Comparison of ENCODE assay signal across 8 cellular contexts in the genomic region with DNA sequence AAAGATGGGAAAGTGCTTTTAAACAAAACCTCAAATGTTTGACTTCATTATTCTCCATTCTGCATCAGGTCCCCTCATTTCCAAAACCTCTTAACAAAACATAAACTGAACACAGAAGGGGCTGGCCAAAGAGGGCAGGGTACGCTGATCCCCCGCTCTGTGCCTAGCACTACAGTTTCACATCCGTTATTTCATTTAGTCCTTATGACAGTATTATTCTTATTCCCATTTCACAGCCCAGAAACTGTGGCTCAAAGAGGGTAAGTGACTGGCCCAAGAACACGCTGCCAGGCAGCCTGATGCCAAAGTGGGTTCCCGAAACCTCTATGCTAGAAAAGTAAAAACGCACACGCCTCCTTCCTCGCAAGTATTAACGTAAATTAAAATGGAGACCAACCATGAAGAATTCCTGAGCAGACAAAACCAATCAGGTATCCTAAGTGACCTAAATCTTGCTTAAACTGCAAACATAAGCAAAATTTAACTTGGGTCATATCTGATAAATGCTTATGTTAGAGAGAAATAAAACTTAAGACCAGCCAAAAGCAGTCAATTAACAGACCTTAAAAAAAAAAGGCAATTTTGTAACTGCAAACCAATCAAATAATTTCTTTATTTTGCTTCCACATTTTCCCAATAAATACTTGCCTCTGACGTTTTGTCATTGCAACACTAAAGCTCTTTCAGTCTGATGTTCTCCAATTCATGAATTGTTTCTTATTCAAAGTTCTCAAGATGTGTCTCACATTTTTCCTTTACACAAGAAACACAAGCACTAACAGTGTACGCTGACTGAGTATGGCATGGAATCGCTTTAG. TPM values are rescaled to one million over a fixed set of nuclear protein-coding genes. Genes with fewer than 3 reads are reported as not detected.
DNase-seq lines count a peak whose midpoint lies in the region; ATAC-seq and TF ChIP-seq lines count a peak whose summit lies in the region.

No MANE protein-coding gene starts in this region.

- TF ChIP-seq CTCF in HCT116 (IDR thresholded peaks at IDR 0.05 in 2 of 3, conservative IDR thresholded peaks at IDR 0.05 in 1 of 3; ENCODE audit: borderline replicate concordance in 1 of 3, insufficient read depth in 1 of 3, low read depth in 2 of 3, low read length in 2 of 3) = no peak
- TF ChIP-seq CTCF in WERI-Rb-1 (IDR thresholded peaks at IDR 0.05; ENCODE audit: low read depth, low read length) = no peak
- TF ChIP-seq CTCF in hepatocyte (IDR thresholded peaks at IDR 0.05; ENCODE audit: poor library complexity) = no peak

- no peaks in the 10 kb centered on the region for H4K20me1 ChIP-seq in HCT116 (ENCODE audit: insufficient read depth)
- H4K20me1 ChIP-seq in hepatocyte (ENCODE audit: insufficient read depth, poor library complexity, severe bottlenecking) = no peaks in the 10 kb centered on the region

- H3K9me2 ChIP-seq in HCT116 (ENCODE audit: insufficient read depth) = no peaks in the 10 kb centered on the region
- no peaks in the 10 kb centered on the region for H3K9me2 ChIP-seq in hepatocyte (replicated peaks; ENCODE audit: insufficient read depth)

- RAD21 ChIA-PET in HCT116 (lab: Charles Lee; ENCODE audit: low non-redundant PET in 1 of 2, low total read pairs in 2 of 2, uncharacterized antibody in 2 of 2, unreplicated experiment in 2 of 2) = no interaction called here

- H3K27ac ChIP-seq in HCT116 (ENCODE audit: low read depth, low read length) (peak overlapping the region; percentile 40), WERI-Rb-1 (peak overlapping the region; percentile 85), hepatocyte (peak overlapping the region; percentile 93), skeletal muscle tissue (ENCODE audit: low read depth, low read length) (peak overlapping the region; percentile 91)

- peaks cover 13% of the 10 kb centered on the region for H3K79me2 ChIP-seq in HCT116 (ENCODE audit: insufficient read depth, low read length)
- H3K79me2 ChIP-seq in hepatocyte = peaks cover 43% of the 10 kb centered on the region

- 64% methylated on average over 12 of the region's 12 CpGs for WGBS in hepatocyte (ENCODE audit: low lambda C conversion rate, missing lambda C conversion rate)

- no peaks in the 10 kb centered on the region for H3K27me3 ChIP-seq in HCT116 (ENCODE audit: insufficient read depth, low read length)
- H3K27me3 ChIP-seq in WERI-Rb-1 (ENCODE audit: insufficient read depth, low read depth, severe bottlenecking) = no peaks in the 10 kb centered on the region
- no peaks in the 10 kb centered on the region for H3K27me3 ChIP-seq in hepatocyte
- no peaks in the 10 kb centered on the region for H3K27me3 ChIP-seq in skeletal muscle tissue (ENCODE audit: control insufficient read depth in 3 of 3, insufficient read depth in 3 of 3, low read length in 3 of 3)

- ATAC-seq in HCT116 (no peak), GM21423 (IDR thresholded peaks at IDR 0.05; ENCODE audit: unreplicated experiment) (no peak), HG03159 (IDR thresholded peaks at IDR 0.05; ENCODE audit: unreplicated experiment) (no peak), HG02759 (IDR thresholded peaks at IDR 0.05; ENCODE audit: unreplicated experiment) (no peak)

- no peak for TF ChIP-seq RAD21 in HCT116 (IDR thresholded peaks at IDR 0.05; ENCODE audit: low read depth)

- H3K9me3 ChIP-seq in HCT116 (ENCODE audit: control insufficient read depth in 1 of 2, insufficient read depth in 1 of 2, low read depth in 1 of 2, low read length in 2 of 2) (no peaks in the 10 kb centered on the region), WERI-Rb-1 (ENCODE audit: severe bottlenecking) (no peaks in the 10 kb centered on the region), hepatocyte (ENCODE audit: low read depth) (no peaks in the 10 kb centered on the region), skeletal muscle tissue (ENCODE audit: control insufficient read depth in 3 of 3, low read length in 3 of 3) (no peaks in the 10 kb centered on the region)

- intact Hi-C loops in HCT116 (cut with micrococcal nuclease) = no loop called here

- H3K4me1 ChIP-seq in HCT116 (ENCODE audit: control insufficient read depth in 1 of 2, insufficient read depth in 2 of 2, low read length in 2 of 2) = peaks cover 10 to 31% of the 10 kb centered on the region in 2 experiments
- peaks cover 11% of the 10 kb centered on the region for H3K4me1 ChIP-seq in hepatocyte (ENCODE audit: insufficient read depth)
- peaks cover 24 to 28% (median 27%) of the 10 kb centered on the region in 3 donors for H3K4me1 ChIP-seq in skeletal muscle tissue (ENCODE audit: control insufficient read depth in 3 of 3, insufficient read depth in 3 of 3, low read length in 3 of 3)

- no peak for DNase-seq in HCT116 (ENCODE audit: low read depth, low spot score)
- no peak for DNase-seq in WERI-Rb-1
- no peak for DNase-seq in hepatocyte (ENCODE audit: low spot score)
- no peak for DNase-seq in C1 segment of cervical spinal cord (lab: John Stamatoyannopoulos, UW)

- H3K36me3 ChIP-seq in HCT116 (ENCODE audit: control insufficient read depth in 1 of 2, insufficient read depth in 2 of 2, low read length in 2 of 2) (no peaks in the 10 kb centered on the region), WERI-Rb-1 (0 out of 2 replicates have a peak, but pooled peaks cover 2% of the 10 kb centered on the region), hepatocyte (replicated peaks; ENCODE audit: insufficient read depth, low read depth) (no peaks in the 10 kb centered on the region), skeletal muscle tissue (ENCODE audit: control insufficient read depth in 3 of 3, insufficient read depth in 3 of 3, low read length in 3 of 3) (no peaks in the 10 kb centered on the region)

- TF ChIP-seq POLR2A in HCT116 (IDR thresholded peaks at IDR 0.05; ENCODE audit: borderline replicate concordance, extremely low read depth, insufficient read depth, insufficient read length) = no peak

- H3K4me2 ChIP-seq in HCT116 (ENCODE audit: low read length) (peak overlapping the region; percentile 81), hepatocyte (peak overlapping the region; percentile 72)

- no peak overlapping the region for H2AFZ ChIP-seq in HCT116 (ENCODE audit: low read depth, low read length, poor library complexity, severe bottlenecking)
- H2AFZ ChIP-seq in hepatocyte = peak overlapping the region; percentile 10

- H3K9ac ChIP-seq in HCT116 (ENCODE audit: low read length) (peak overlapping the region; percentile 79), skeletal muscle tissue (ENCODE audit: low read depth in 1 of 3, low read length in 3 of 3) (peak overlapping the region; percentile 73 to 93 (median 84))

- POLR2A ChIA-PET in HCT116 (lab: Charles Lee) = no interaction called here

- CTCF ChIA-PET in HCT116 (lab: Charles Lee) = no interaction called here

- peak overlapping the region; percentile 75 to 80 for H3K4me3 ChIP-seq in HCT116 (replicated peaks in 1 of 2; ENCODE audit: low read depth in 1 of 2, low read length in 2 of 2)
- H3K4me3 ChIP-seq in WERI-Rb-1 (ENCODE audit: low read depth, low read length) = peak overlapping the region; percentile 70
- H3K4me3 ChIP-seq in hepatocyte = peak overlapping the region; percentile 48
- H3K4me3 ChIP-seq in skeletal muscle tissue (ENCODE audit: low read length in 3 of 3) = peak overlapping the region; percentile 75 to 83 (median 81)

- TSS peak; percentile 76 for BruUV-seq in HCT116 (replicated peaks; lab: Mats Ljungman, UMichigan)

TF ChIP-seq in HCT116, 20 proteins besides CTCF, POLR2A, EP300 and RAD21 (continues in another document):
- TF ChIP-seq MAX (IDR thresholded peaks at IDR 0.05) (no peak), CEBPB (IDR thresholded peaks at IDR 0.05; ENCODE audit: low read depth) (no peak), SRF (IDR thresholded peaks at IDR 0.05; ENCODE audit: low read depth) (no peak), ZFX (IDR thresholded peaks at IDR 0.05) (no peak), EGR1 (IDR thresholded peaks at IDR 0.05; ENCODE audit: low read depth) (no peak), CBX3 (IDR thresholded peaks at IDR 0.05; ENCODE audit: low read depth) (no peak), POLR2AphosphoS5 (IDR thresholded peaks at IDR 0.05; ENCODE audit: low read depth, low read length) (no peak), YY1 (IDR thresholded peaks at IDR 0.05; ENCODE audit: extremely low read depth, insufficient replicate concordance, low read depth, low read length) (no peak), FOSL1 (IDR thresholded peaks at IDR 0.05; ENCODE audit: low read depth) (no peak)

RNA-seq across cellular contexts. Expression of gene CASP9, which starts 0.7 kb away (rescaled TPM):
- total RNA-seq in HCT116 (2021; ENCODE audit: unreplicated experiment) = 10.6 TPM
- polyA plus RNA-seq in HCT116 (2012) = 13.6 and 14.5 TPM in 2 replicates
- 17.1 and 21.2 TPM in 2 replicates for total RNA-seq in hepatocyte
- polyA plus RNA-seq in hepatocyte = 13.5 and 14.2 TPM in 2 replicates
- 9.9 TPM for total RNA-seq in skeletal muscle tissue

RNA-seq across cellular contexts. Expression of gene DNAJC16, which starts 3.3 kb away (rescaled TPM):
- total RNA-seq in HCT116 (2021; ENCODE audit: unreplicated experiment) = 20.6 TPM
- 6.5 and 7.9 TPM in 2 replicates for polyA plus RNA-seq in HCT116 (2012)
- 21.1 and 29.7 TPM in 2 replicates for total RNA-seq in hepatocyte
- 9.5 and 9.6 TPM in 2 replicates for polyA plus RNA-seq in hepatocyte
- 16.7 TPM for total RNA-seq in skeletal muscle tissue

RNA-seq across cellular contexts. Expression of gene CELA2B, which starts 47.4 kb away (rescaled TPM):
- total RNA-seq in HCT116 (2021; ENCODE audit: unreplicated experiment) (not detected), hepatocyte (0.73 TPM in 1 of 2 replicates, not detected in the other), skeletal muscle tissue (1.6 TPM)
- polyA plus RNA-seq in HCT116 (2012) = not detected in 2 replicates
- 1.4 TPM in 1 of 2 replicates, not detected in the other for polyA plus RNA-seq in hepatocyte

Comparison
In these comparisons a context has a peak if more than half of its experiments do, and no peak if none do; other contexts are left out.
1. H3K27ac ChIP-seq: peak in every context shown above with its lines; median percentile 93 in hepatocyte; 91 in skeletal muscle tissue; 85 in WERI-Rb-1; 40 in HCT116.